In the genomic region with DNA sequence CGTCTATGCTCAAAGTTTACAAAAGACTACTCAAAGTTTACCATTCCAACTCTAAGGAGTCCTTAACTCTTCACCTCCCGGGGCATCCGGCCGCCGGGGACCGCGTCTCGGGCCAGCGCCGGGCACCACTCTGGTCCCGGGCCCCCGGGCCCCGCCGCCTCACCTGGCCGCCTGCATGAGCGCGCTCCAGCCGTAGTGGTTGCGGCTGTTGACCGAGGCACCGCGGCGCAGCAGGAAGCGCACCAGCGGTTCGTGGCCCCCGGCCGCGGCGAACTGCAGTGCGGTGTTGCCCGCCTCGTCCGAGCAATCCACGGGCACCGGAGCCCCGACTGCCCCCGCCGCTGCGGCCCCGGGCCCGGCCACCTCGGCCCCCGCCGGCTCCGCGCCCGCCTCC, we compare ENCODE assay signal across 8 cellular contexts. TPM values are rescaled to one million over a fixed set of nuclear protein-coding genes. Genes with fewer than 3 reads are reported as not detected.
DNase-seq lines count a peak whose midpoint lies in the region; ATAC-seq, FAIRE-seq and TF ChIP-seq lines count a peak whose summit lies in the region.

No MANE protein-coding gene starts in this region.

- ATAC-seq in DND-41 (ENCODE audit: insufficient read depth, low read depth) = no peak
- ATAC-seq in GM21423 (IDR thresholded peaks at IDR 0.05; ENCODE audit: unreplicated experiment) = peak; percentile 29

- H3K4me1 ChIP-seq in DND-41 (ENCODE audit: insufficient read depth, low read length) (peaks cover 20% of the 10 kb centered on the region), HUES64 (ENCODE audit: insufficient read depth, low read length) (peaks cover 24% of the 10 kb centered on the region), small intestine (ENCODE audit: control insufficient read depth in 2 of 2, insufficient read depth in 1 of 2, low read depth in 1 of 2, low read length in 1 of 2) (peaks cover 0 to 2% of the 10 kb centered on the region in 2 donors)

- WGBS in HUES64 = under 1% methylated on average over 48 of the region's 48 CpGs
- 0 to 1% (median 0%) methylated on average over 26 to 48 of the region's 48 CpGs for WGBS in small intestine, 3 donors

- peak overlapping the region; percentile 81 for H3K4me3 Mint-ChIP-seq in activated naive CD8-positive, alpha-beta T cell treated with anti-CD3 and anti-CD28 coated beads for 36 hours

- H3K36me3 ChIP-seq in DND-41 (ENCODE audit: insufficient read depth, low read length) (no peaks in the 10 kb centered on the region), HUES64 (ENCODE audit: insufficient read depth, low read length) (no peaks in the 10 kb centered on the region), small intestine (ENCODE audit: control insufficient read depth in 2 of 2, insufficient read depth in 2 of 2, low read length in 2 of 2) (no peaks in the 10 kb centered on the region)

- no peak overlapping the region for H3K27ac Mint-ChIP-seq in activated naive CD8-positive, alpha-beta T cell treated with anti-CD3 and anti-CD28 coated beads for 36 hours

- FAIRE-seq in small intestine (lab: Jason Lieb, UNC) = no peak

- H3K4me1 Mint-ChIP-seq in activated naive CD8-positive, alpha-beta T cell treated with anti-CD3 and anti-CD28 coated beads for 36 hours = peaks cover 32% of the 10 kb centered on the region

- H4K20me1 ChIP-seq in DND-41 (ENCODE audit: insufficient read depth, low read length) = no peaks in the 10 kb centered on the region

- peak overlapping the region; percentile 75 for H3K4me2 ChIP-seq in DND-41 (ENCODE audit: insufficient read depth, low read length)

- H3K27me3 ChIP-seq in DND-41 (ENCODE audit: insufficient read depth, low read length, poor library complexity) (peaks cover 8% of the 10 kb centered on the region), HUES64 (ENCODE audit: insufficient read depth, low read length) (peaks cover 6% of the 10 kb centered on the region; the same call in 1 of the 2 replicates), small intestine (ENCODE audit: control insufficient read depth in 2 of 2, insufficient read depth in 2 of 2, low read length in 2 of 2) (peaks cover 0 to 2% of the 10 kb centered on the region in 2 donors)

- H3K27me3 Mint-ChIP-seq in activated naive CD8-positive, alpha-beta T cell treated with anti-CD3 and anti-CD28 coated beads for 36 hours = no peaks in the 10 kb centered on the region

- H3K9ac ChIP-seq in DND-41 (ENCODE audit: low read depth, low read length) = peak overlapping the region; percentile 53
- peak overlapping the region; percentile 75 for H3K9ac ChIP-seq in HUES64 (ENCODE audit: low read depth, low read length)

- H3K9me3 ChIP-seq in DND-41 (ENCODE audit: insufficient read depth, low read length, severe bottlenecking) = no peaks in the 10 kb centered on the region
- peaks cover 5% of the 10 kb centered on the region; the same call in 1 of the 2 replicates for H3K9me3 ChIP-seq in HUES64 (ENCODE audit: insufficient read depth, low read depth, low read length)
- no peaks in the 10 kb centered on the region for H3K9me3 ChIP-seq in iPS-18c (ENCODE audit: control insufficient read depth, insufficient read depth, low read length)
- H3K9me3 ChIP-seq in small intestine (ENCODE audit: control insufficient read depth, low read depth) = no peaks in the 10 kb centered on the region

- no peak for DNase-seq in DND-41
- peak; percentile 41 for DNase-seq in activated naive CD8-positive, alpha-beta T cell treated with anti-CD3 and anti-CD28 coated beads for 36 hours
- DNase-seq in small intestine = no peak
- DNase-seq in HPDE6-E6E7 (ENCODE audit: extremely low spot score) = no peak
- DNase-seq in occipital lobe (lab: John Stamatoyannopoulos, UW) = no peak

- no peaks in the 10 kb centered on the region for H3K79me2 ChIP-seq in DND-41 (ENCODE audit: insufficient read depth, low read length)

- TF ChIP-seq CTCF in DND-41 (IDR thresholded peaks at IDR 0.05; ENCODE audit: borderline replicate concordance, extremely low read depth, low read length, poor library complexity, severe bottlenecking) = no peak

- H3K9me3 Mint-ChIP-seq in activated naive CD8-positive, alpha-beta T cell treated with anti-CD3 and anti-CD28 coated beads for 36 hours = peaks cover 12% of the 10 kb centered on the region

- H3K4me3 ChIP-seq in DND-41 (ENCODE audit: low read depth in 1 of 2, low read length in 2 of 2) = peak overlapping the region; percentile 21 to 59; a peak in 3 of 4 replicates
- H3K4me3 ChIP-seq in HUES64 (ENCODE audit: low read length) = peak overlapping the region; percentile 81
- peak overlapping the region; percentile 69 for H3K4me3 ChIP-seq in iPS-18c (ENCODE audit: insufficient read depth, low read depth, low read length)
- peak overlapping the region; percentile 70 to 90 for H3K4me3 ChIP-seq in small intestine (ENCODE audit: low read depth in 1 of 2, low read length in 2 of 2)

- no peak overlapping the region for H3K27ac ChIP-seq in DND-41 (ENCODE audit: low read length)
- H3K27ac ChIP-seq in HUES64 (ENCODE audit: low read depth, low read length) = no peak overlapping the region
- H3K27ac ChIP-seq in small intestine (ENCODE audit: low read depth in 1 of 2, low read length in 1 of 2) = peak overlapping the region in 1 of 2 donors; percentile 40

- peak overlapping the region; percentile 68 for H2AFZ ChIP-seq in DND-41 (ENCODE audit: low read depth, low read length)

- H3K36me3 Mint-ChIP-seq in activated naive CD8-positive, alpha-beta T cell treated with anti-CD3 and anti-CD28 coated beads for 36 hours = peaks cover 14% of the 10 kb centered on the region

RNA-seq across cellular contexts. Expression of a gene that starts 0.4 kb away (rescaled TPM):
- 33.8 TPM for polyA plus RNA-seq in HUES64 (2013, experiment 1 of 2)
- 36.1 TPM for polyA plus RNA-seq in HUES64 (2013, experiment 2 of 2)
- total RNA-seq in activated naive CD8-positive, alpha-beta T cell treated with anti-CD3 and anti-CD28 coated beads for 36 hours = 10 to 100 TPM; 17.9 to 21.8 TPM
- 10 to 100 TPM; 17.3 to 20.1 (median 18.4) TPM for polyA plus RNA-seq in small intestine
- total RNA-seq in occipital lobe = 3.9 TPM

RNA-seq across cellular contexts. Expression of a gene that starts 11.5 kb away (rescaled TPM):
- 12.4 TPM for polyA plus RNA-seq in HUES64 (2013, experiment 1 of 2)
- polyA plus RNA-seq in HUES64 (2013, experiment 2 of 2) = 15.5 TPM
- 10 to 100 TPM in 1 of 2 experiments, 1 to 10 TPM in 1; 9.2 to 10.9 TPM for total RNA-seq in activated naive CD8-positive, alpha-beta T cell treated with anti-CD3 and anti-CD28 coated beads for 36 hours
- 10 to 100 TPM in 2 of 3 donors, 1 to 10 TPM in 1; 7.8 to 18.1 (median 17.2) TPM for polyA plus RNA-seq in small intestine
- total RNA-seq in occipital lobe = 1.2 TPM
